Comparison of ENCODE assay signal across 24 cellular contexts in the genomic region with DNA sequence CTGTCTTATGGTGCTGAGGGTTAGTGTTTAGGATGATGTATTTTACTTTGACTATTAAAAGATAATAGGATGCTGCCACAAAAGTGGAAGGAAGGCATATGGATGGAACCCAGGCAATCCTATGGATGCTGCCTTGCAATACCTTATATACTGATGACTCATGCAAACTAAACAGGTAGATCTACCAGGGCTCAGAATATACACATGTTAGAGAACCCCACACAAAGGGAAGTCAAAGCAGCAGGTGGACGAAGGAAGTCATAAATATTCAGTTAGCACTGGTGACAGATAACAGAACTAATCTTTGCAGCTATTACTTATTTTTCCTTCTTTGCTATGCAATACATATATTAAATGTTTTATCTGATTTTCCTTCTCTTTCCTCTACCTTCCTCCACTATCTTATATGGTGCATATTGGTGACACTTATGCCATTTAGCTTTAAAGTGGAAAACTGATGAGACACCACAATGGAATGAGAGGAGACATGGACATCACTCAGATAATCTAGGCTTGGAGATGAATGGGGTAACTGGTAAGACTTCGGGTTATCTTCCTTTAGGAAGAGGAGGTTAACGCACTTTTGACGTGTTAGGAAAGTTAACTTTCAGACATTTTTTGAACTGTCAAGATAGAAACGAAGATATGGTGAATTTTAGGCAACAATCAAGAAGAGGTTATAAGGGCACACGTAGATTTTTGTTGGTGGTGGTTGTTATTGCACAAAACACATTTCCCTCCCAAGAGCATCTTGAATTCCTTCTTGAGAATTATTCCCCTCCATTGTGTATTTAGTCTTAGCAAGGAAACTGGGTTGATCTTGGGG.
"Had no signal": no experiment of that assay in that cellular context is flagged by ENCODE, and none has a peak within 500 bp of the region (broad histone marks: within the 10 kb centered on the region; RNA-seq: fewer than 3 reads in every experiment).

No MANE protein-coding gene starts in this region.

- H3K27me3 ChIP-seq: body of pancreas, cardiac muscle cell, colonic mucosa, ovary, right lobe of liver, testis, transverse colon had no signal

- H3K27ac ChIP-seq: body of pancreas, cardiac muscle cell, colonic mucosa, ovary, right lobe of liver, transverse colon, VCaP had no signal

- H3K4me1 ChIP-seq: body of pancreas, colonic mucosa, right lobe of liver, testis, transverse colon had no signal

- DNase-seq: activated CD4-positive, alpha-beta T cell treated with anti-CD3 and anti-CD28 coated beads for 4 hours; activated CD4-positive, alpha-beta T cell treated with anti-CD3 and anti-CD28 coated beads, Interleukin-2, amount 50 U/mL, for 4 hours; activated naive CD4-positive, alpha-beta T cell; activated T-cell treated with anti-CD3 and anti-CD28 coated beads for 4 hours; activated T-cell treated with anti-CD3 and anti-CD28 coated beads, Interleukin-2, amount 50 U/mL, for 72 hours; aorta; body of pancreas; cerebellar nuclear complex; colonic mucosa; effector CD8-positive, alpha-beta T cell; head of caudate nucleus; hippocampal formation; left cardiac atrium; left ventricle myocardium superior; mammary epithelial cell; ovary; right lobe of liver; stimulated activated CD4-positive, alpha-beta T cell treated with anti-CD3 and anti-CD28 coated beads, Interleukin-2, amount 100 ng/mL, for 48 hours; stimulated activated naive CD4-positive, alpha-beta T cell treated with Interleukin-2 at 50 U/mL for 16 hours; testis; transverse colon had no signal

- H3K4me3 ChIP-seq: body of pancreas, cardiac muscle cell, colonic mucosa, ovary, right lobe of liver, testis, transverse colon had no signal

- ATAC-seq: activated naive CD4-positive, alpha-beta T cell treated with anti-CD3 and anti-CD28 coated beads, Interleukin-2, amount 50 U/mL, for 72 hours; activated T-cell treated with anti-CD3 and anti-CD28 coated beads, Interleukin-2, amount 50 U/mL, for 72 hours; body of pancreas; left cardiac atrium; left ventricle myocardium superior; right lobe of liver had no signal

- H3K36me3 ChIP-seq: cardiac muscle cell, colonic mucosa, ovary, right lobe of liver, transverse colon had no signal

- H3K9me3 ChIP-seq: body of pancreas, colonic mucosa, ovary, right lobe of liver, testis, transverse colon had no signal
